In genomic region chr7:121259826-121260225, GRCh38 we compare ENCODE assay signal across 24 cellular contexts.
"Had no signal": no experiment of that assay in that cellular context is flagged by ENCODE, and none has a peak within 500 bp of the region (broad histone marks: within the 10 kb centered on the region; RNA-seq: fewer than 3 reads in every experiment).

No MANE protein-coding gene starts in this region.

- H3K27ac ChIP-seq: left ventricle myocardium inferior, thoracic aorta, vagina, WERI-Rb-1 had no signal

- DNase-seq: activated CD4-positive, alpha-beta T cell treated with anti-CD3 and anti-CD28 coated beads, Interleukin-2, amount 10 ng/mL, durations not matched to agents 7 days and 5 days; activated CD4-positive, CD25-positive, alpha-beta regulatory T cell treated with anti-CD3 and anti-CD28 coated beads, Interleukin-2, amount 50 U/mL, for 72 hours; activated CD8-positive, alpha-beta memory T cell treated with anti-CD3 and anti-CD28 coated beads, Interleukin-2, amount 10 ng/mL, durations not matched to agents 7 days and 5 days; activated CD8-positive, alpha-beta T cell treated with anti-CD3 and anti-CD28 coated beads for 36 hours; activated effector memory CD4-positive, alpha-beta T cell treated with anti-CD3 and anti-CD28 coated beads, Interleukin-2, amount 50 U/mL, for 16 hours; activated naive CD4-positive, alpha-beta T cell treated with anti-CD3 and anti-CD28 coated beads, Interleukin-2, amount 10 ng/mL, durations not matched to agents 7 days and 5 days; activated naive CD8-positive, alpha-beta T cell treated with anti-CD3 and anti-CD28 coated beads, Interleukin-2, amount 50 U/mL, for 24 hours; activated T-cell treated with anti-CD3 and anti-CD28 coated beads for 4 hours; effector CD4-positive, alpha-beta T cell; erythroblast; foreskin melanocyte; immature natural killer cell; kidney glomerular epithelial cell; left ventricle myocardium inferior; midbrain; natural killer cell; retina; stimulated activated CD4-positive, alpha-beta T cell treated with anti-CD3 and anti-CD28 coated beads, Interleukin-4, amount 100 ng/mL, for 24 hours; stimulated activated naive CD4-positive, alpha-beta T cell treated with Interleukin-2 at 50 U/mL for 16 hours; WERI-Rb-1 had no signal

- H3K4me3 ChIP-seq: left ventricle myocardium inferior, thoracic aorta, vagina had no signal

- H3K27ac Mint-ChIP-seq: activated CD4-positive, alpha-beta T cell treated with anti-CD3 and anti-CD28 coated beads, Interleukin-2, amount 10 ng/mL, durations not matched to agents 7 days and 5 days; activated CD8-positive, alpha-beta memory T cell treated with anti-CD3 and anti-CD28 coated beads, Interleukin-2, amount 10 ng/mL, durations not matched to agents 7 days and 5 days; activated CD8-positive, alpha-beta T cell treated with anti-CD3 and anti-CD28 coated beads for 36 hours; activated naive CD4-positive, alpha-beta T cell treated with anti-CD3 and anti-CD28 coated beads, Interleukin-2, amount 10 ng/mL, durations not matched to agents 7 days and 5 days; activated naive CD8-positive, alpha-beta T cell treated with anti-CD3 and anti-CD28 coated beads, Interleukin-2, amount 50 U/mL, for 24 hours; dendritic cell treated with granulocyte-macrophage colony-stimulating factor and Interleukin-4, amounts not matched to agents 40 ng/mL and 50 ng/mL, for 4 days; immature natural killer cell; natural killer cell; type B pancreatic cell had no signal

- H3K27me3 Mint-ChIP-seq: activated CD4-positive, alpha-beta T cell treated with anti-CD3 and anti-CD28 coated beads, Interleukin-2, amount 10 ng/mL, durations not matched to agents 7 days and 5 days; activated naive CD4-positive, alpha-beta T cell treated with anti-CD3 and anti-CD28 coated beads, Interleukin-2, amount 10 ng/mL, durations not matched to agents 7 days and 5 days; dendritic cell treated with granulocyte-macrophage colony-stimulating factor and Interleukin-4, amounts not matched to agents 40 ng/mL and 50 ng/mL, for 4 days; type B pancreatic cell had no signal

- H3K36me3 ChIP-seq: vagina, WERI-Rb-1 had no signal

- H3K4me1 Mint-ChIP-seq: activated CD4-positive, alpha-beta T cell treated with anti-CD3 and anti-CD28 coated beads, Interleukin-2, amount 10 ng/mL, durations not matched to agents 7 days and 5 days; activated CD8-positive, alpha-beta memory T cell treated with anti-CD3 and anti-CD28 coated beads, Interleukin-2, amount 10 ng/mL, durations not matched to agents 7 days and 5 days; activated naive CD4-positive, alpha-beta T cell treated with anti-CD3 and anti-CD28 coated beads, Interleukin-2, amount 10 ng/mL, durations not matched to agents 7 days and 5 days; activated naive CD8-positive, alpha-beta T cell treated with anti-CD3 and anti-CD28 coated beads, Interleukin-2, amount 50 U/mL, for 24 hours; immature natural killer cell; natural killer cell had no signal

- H3K36me3 Mint-ChIP-seq: activated CD8-positive, alpha-beta memory T cell treated with anti-CD3 and anti-CD28 coated beads, Interleukin-2, amount 10 ng/mL, durations not matched to agents 7 days and 5 days; activated naive CD4-positive, alpha-beta T cell treated with anti-CD3 and anti-CD28 coated beads, Interleukin-2, amount 10 ng/mL, durations not matched to agents 7 days and 5 days; immature natural killer cell; natural killer cell had no signal

- H3K4me3 Mint-ChIP-seq: activated CD4-positive, alpha-beta T cell treated with anti-CD3 and anti-CD28 coated beads, Interleukin-2, amount 10 ng/mL, durations not matched to agents 7 days and 5 days; activated CD8-positive, alpha-beta memory T cell treated with anti-CD3 and anti-CD28 coated beads, Interleukin-2, amount 10 ng/mL, durations not matched to agents 7 days and 5 days; activated CD8-positive, alpha-beta T cell treated with anti-CD3 and anti-CD28 coated beads for 36 hours; activated naive CD4-positive, alpha-beta T cell treated with anti-CD3 and anti-CD28 coated beads, Interleukin-2, amount 10 ng/mL, durations not matched to agents 7 days and 5 days; activated naive CD8-positive, alpha-beta T cell treated with anti-CD3 and anti-CD28 coated beads, Interleukin-2, amount 50 U/mL, for 24 hours; dendritic cell treated with granulocyte-macrophage colony-stimulating factor and Interleukin-4, amounts not matched to agents 40 ng/mL and 50 ng/mL, for 4 days; immature natural killer cell; natural killer cell; type B pancreatic cell had no signal

- H3K4me1 ChIP-seq: left ventricle myocardium inferior, vagina had no signal

- H3K9me3 ChIP-seq: thoracic aorta, vagina had no signal

- H3K27me3 ChIP-seq: vagina had no signal

- H3K9me3 Mint-ChIP-seq: activated CD4-positive, alpha-beta T cell treated with anti-CD3 and anti-CD28 coated beads, Interleukin-2, amount 10 ng/mL, durations not matched to agents 7 days and 5 days; activated naive CD4-positive, alpha-beta T cell treated with anti-CD3 and anti-CD28 coated beads, Interleukin-2, amount 10 ng/mL, durations not matched to agents 7 days and 5 days; activated naive CD8-positive, alpha-beta T cell treated with anti-CD3 and anti-CD28 coated beads, Interleukin-2, amount 50 U/mL, for 24 hours; dendritic cell treated with granulocyte-macrophage colony-stimulating factor and Interleukin-4, amounts not matched to agents 40 ng/mL and 50 ng/mL, for 4 days; natural killer cell had no signal

- ATAC-seq: activated CD8-positive, alpha-beta memory T cell treated with anti-CD3 and anti-CD28 coated beads, Interleukin-2, amount 10 ng/mL, durations not matched to agents 7 days and 5 days; activated CD8-positive, alpha-beta T cell treated with anti-CD3 and anti-CD28 coated beads for 36 hours; activated naive CD8-positive, alpha-beta T cell treated with anti-CD3 and anti-CD28 coated beads, Interleukin-2, amount 50 U/mL, for 24 hours; natural killer cell had no signal
